In the genomic region with DNA sequence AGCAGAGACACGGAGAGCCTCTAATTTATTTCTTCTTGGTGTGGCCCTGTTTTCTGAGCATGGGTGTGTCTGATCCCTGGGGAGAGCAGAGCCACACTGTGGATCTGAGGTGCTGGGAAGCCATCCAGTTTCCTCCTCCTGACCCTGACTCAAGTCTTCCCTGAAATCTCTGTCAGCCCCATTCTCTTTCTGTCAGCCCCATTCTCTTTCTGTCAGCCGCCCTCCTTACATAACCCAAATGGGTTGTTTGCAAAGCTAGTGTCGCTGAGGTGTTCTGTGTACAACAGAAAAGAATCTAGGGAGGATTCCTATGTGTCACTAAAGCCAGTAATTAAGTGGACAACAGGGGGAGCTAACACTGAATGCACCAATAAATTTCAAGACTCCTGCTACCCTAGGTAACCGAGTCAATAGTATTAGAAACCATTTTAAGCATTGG, we compare ENCODE assay signal across 12 cellular contexts. TPM values are rescaled to one million over a fixed set of nuclear protein-coding genes. Genes with fewer than 3 reads are reported as not detected.
A peak's percentile ranks its signal among the peaks of the same experiment; 100 is the strongest.
DNase-seq lines count a peak whose midpoint lies in the region; ATAC-seq and TF ChIP-seq lines count a peak whose summit lies in the region.
"Had no signal": no experiment of that assay in that cellular context is flagged by ENCODE, and none has a peak within 500 bp of the region (broad histone marks: within the 10 kb centered on the region; RNA-seq: fewer than 3 reads in every experiment).

No MANE protein-coding gene starts in this region.

- no peaks in the 10 kb centered on the region for H3K9me3 ChIP-seq in mammary epithelial cell (replicated peaks; ENCODE audit: insufficient read depth, low read length)

- peaks cover 69% of the 10 kb centered on the region for H3K4me1 Mint-ChIP-seq in mesothelial cell of epicardium

- intact Hi-C loops in mammary epithelial cell (cut with micrococcal nuclease): loop anchor here (2.0 kb wide), 1 partner anchor 50 kb away; a partner anchor contains a TSS

- 96% methylated on average over 4 of the region's 4 CpGs for WGBS in mammary epithelial cell (ENCODE audit: low coverage, missing lambda C conversion rate)

- H3K27me3 ChIP-seq in mammary epithelial cell (ENCODE audit: insufficient read depth, low read length): no peaks in the 10 kb centered on the region

- peaks cover 4% of the 10 kb centered on the region for H3K9me3 Mint-ChIP-seq in mesothelial cell of epicardium
- H3K9me3 Mint-ChIP-seq: activated CD4-positive, alpha-beta memory T cell treated with anti-CD3 and anti-CD28 coated beads for 36 hours; natural killer cell treated with Interleukin-12 subunit alpha and Interleukin-12 subunit beta and Interleukin-15 and Interleukin-18, amount 100 ng/mL, for 72 hours had no signal

- H4K20me1 ChIP-seq in mammary epithelial cell (ENCODE audit: insufficient read depth, low read length): no peaks in the 10 kb centered on the region

- dilution Hi-C loops in mammary epithelial cell (cut with HindIII; ENCODE audit: low sequenced_read_pairs): no loop called here

- no peak overlapping the region for H3K4me2 ChIP-seq in mammary epithelial cell (ENCODE audit: insufficient read depth, low read depth, low read length)

- no peak overlapping the region for H3K4me3 ChIP-seq in mammary epithelial cell (replicated peaks in 1 of 3; ENCODE audit: insufficient read depth in 1 of 3, low read depth in 2 of 3, low read length in 3 of 3)

- no peak overlapping the region for H2AFZ ChIP-seq in mammary epithelial cell (ENCODE audit: low read depth, low read length)

- peaks cover 6% of the 10 kb centered on the region for H3K36me3 Mint-ChIP-seq in mesothelial cell of epicardium
- H3K36me3 Mint-ChIP-seq: activated CD4-positive, alpha-beta memory T cell treated with anti-CD3 and anti-CD28 coated beads for 36 hours; natural killer cell treated with Interleukin-12 subunit alpha and Interleukin-12 subunit beta and Interleukin-15 and Interleukin-18, amount 100 ng/mL, for 72 hours had no signal

- BruUV-seq in mammary epithelial cell (replicated peaks; lab: Mats Ljungman, UMichigan): no TSS peak

- no peak overlapping the region for H3K4me3 Mint-ChIP-seq in mesothelial cell of epicardium
- H3K4me3 Mint-ChIP-seq: activated CD4-positive, alpha-beta memory T cell treated with anti-CD3 and anti-CD28 coated beads for 36 hours; natural killer cell treated with Interleukin-12 subunit alpha and Interleukin-12 subunit beta and Interleukin-15 and Interleukin-18, amount 100 ng/mL, for 72 hours had no signal

- H3K36me3 ChIP-seq in mammary epithelial cell (ENCODE audit: insufficient read depth, low read length): no peaks in the 10 kb centered on the region

- peaks cover 99% of the 10 kb centered on the region for H3K79me2 ChIP-seq in mammary epithelial cell (ENCODE audit: insufficient read depth, low read length)

- no peak overlapping the region for H3K9ac ChIP-seq in mammary epithelial cell (ENCODE audit: insufficient read depth, low read length)

- CTCF ChIA-PET in mammary epithelial cell (lab: Charles Lee; ENCODE audit: low non-redundant PET): interaction anchor here (0.7 to 1.0 kb wide), 2 partner anchors 41 to 87 kb away, joined by 4 to 6 read pairs; no protein-coding TSS in a partner anchor

- TF ChIP-seq CTCF in mammary epithelial cell (conservative IDR thresholded peaks at IDR 0.05 in 1 of 2, IDR thresholded peaks at IDR 0.05 in 1 of 2; ENCODE audit: extremely low read depth in 1 of 2, insufficient read depth in 1 of 2, low read depth in 1 of 2, low read length in 2 of 2) (peak; percentile 17 to 38), mesothelial cell of epicardium (IDR thresholded peaks at IDR 0.05; ENCODE audit: unreplicated experiment) (no peak)

- in situ Hi-C loops in Caki2 (cut with HindIII; ENCODE audit: low pct_unique_long_range_greater_than_20kb, low sequenced_read_pairs) (no loop called here), mammary epithelial cell (cut with MboI; ENCODE audit: low sequenced_read_pairs in 2 of 2) (no loop called here)

- no peak for ATAC-seq in GM21529 (IDR thresholded peaks at IDR 0.05; ENCODE audit: unreplicated experiment)
- ATAC-seq: natural killer cell treated with Interleukin-12 subunit alpha and Interleukin-12 subunit beta and Interleukin-15 and Interleukin-18, amount 100 ng/mL, for 72 hours had no signal

- no peaks in the 10 kb centered on the region for H3K27me3 Mint-ChIP-seq in mesothelial cell of epicardium (ENCODE audit: low read depth)
- H3K27me3 Mint-ChIP-seq: activated CD4-positive, alpha-beta memory T cell treated with anti-CD3 and anti-CD28 coated beads for 36 hours; natural killer cell treated with Interleukin-12 subunit alpha and Interleukin-12 subunit beta and Interleukin-15 and Interleukin-18, amount 100 ng/mL, for 72 hours had no signal

- peaks cover 36% of the 10 kb centered on the region for H3K4me1 ChIP-seq in mammary epithelial cell (ENCODE audit: insufficient read depth, low read length)

- DNase-seq in Caki2 (ENCODE audit: low read depth): peak; percentile 27
- peak; percentile 28 for DNase-seq in HuH-7 (ENCODE audit: low spot score)
- no peak for DNase-seq in mammary epithelial cell
- DNase-seq in mesothelial cell of epicardium (ENCODE audit: low spot score in 2 of 2, unreplicated experiment in 2 of 2): no peak
- DNase-seq in CD1c-positive myeloid dendritic cell (ENCODE audit: extremely low spot score): no peak
- no peak for DNase-seq in activated CD4-positive, alpha-beta T cell treated with anti-CD3 and anti-CD28 coated beads, Interleukin-2, amount 50 U/mL, for 1 hour
- DNase-seq in activated naive CD4-positive, alpha-beta T cell (lab: John Stamatoyannopoulos, UW): no peak
- DNase-seq: activated CD4-positive, alpha-beta memory T cell treated with anti-CD3 and anti-CD28 coated beads for 36 hours; cortex of kidney; NCI-H446 treated with DMSO at 0.1 percent for 48 hours had no signal

- H3K27ac Mint-ChIP-seq in mesothelial cell of epicardium: peak overlapping the region; percentile 78
- H3K27ac Mint-ChIP-seq: activated CD4-positive, alpha-beta memory T cell treated with anti-CD3 and anti-CD28 coated beads for 36 hours had no signal

- H3K27ac ChIP-seq in mammary epithelial cell (ENCODE audit: insufficient read depth, low read depth, low read length): no peak overlapping the region

RNA-seq across cellular contexts. Expression of a gene that starts 50.2 kb away (rescaled TPM):
- total RNA-seq in Caki2 (2014; rRNA removed; shearing (Covaris generic); ENCODE audit: low replicate concordance): 4.4 and 5.4 TPM in 2 replicates
- total RNA-seq in mammary epithelial cell (10 to 100 TPM; 13.2 to 21.2 TPM), mesothelial cell of epicardium (29.4 to 29.6 TPM (median 29.6 TPM) in 3 replicates)
- 10.3 TPM for polyA plus RNA-seq in mammary epithelial cell
- polyA minus RNA-seq in mammary epithelial cell: 20.1 TPM

Comparison
In these comparisons a context has a peak if more than half of its experiments do, and no peak if none do; other contexts are left out.
1. DNase-seq: peak in Caki2 (single experiment) and HuH-7 (single experiment); none in mammary epithelial cell (single experiment), mesothelial cell of epicardium (0 of 2), CD1c-positive myeloid dendritic cell (single experiment), activated CD4-positive, alpha-beta T cell treated with anti-CD3 and anti-CD28 coated beads, Interleukin-2, amount 50 U/mL, for 1 hour (single experiment) and activated naive CD4-positive, alpha-beta T cell (0 of 4).